26 cellular contexts compared by ENCODE assay signal in the genomic region with DNA sequence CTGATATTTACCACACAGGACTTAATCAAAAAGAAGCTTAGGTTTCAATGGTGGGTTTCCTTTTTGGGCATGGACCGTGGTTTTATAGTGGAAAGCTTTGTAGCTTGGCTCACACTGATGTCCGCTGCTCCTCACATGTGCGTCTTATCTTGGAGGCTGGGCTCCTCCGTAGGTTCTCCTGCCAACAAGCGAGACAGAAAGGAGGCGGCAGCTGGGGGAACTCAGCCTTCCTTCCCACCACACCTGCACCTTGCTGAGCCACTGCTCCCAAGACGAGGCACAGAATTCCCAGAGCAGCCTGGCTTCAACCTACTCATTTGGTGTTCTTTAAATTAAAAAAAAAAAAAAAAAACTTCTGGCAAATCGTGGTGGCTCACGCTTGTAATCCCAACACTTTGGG.
"Had no signal": no experiment of that assay in that cellular context is flagged by ENCODE, and none has a peak within 500 bp of the region (broad histone marks: within the 10 kb centered on the region; RNA-seq: fewer than 3 reads in every experiment).

No MANE protein-coding gene starts in this region.

- H3K4me1 ChIP-seq: prostate gland, transverse colon had no signal

- H3K9me3 ChIP-seq: heart right ventricle, mucosa of descending colon, prostate gland, right atrium auricular region, transverse colon, vagina had no signal

- ATAC-seq: esophagus mucosa; heart right ventricle; left ventricle myocardium superior; mucosa of descending colon; naive thymus-derived CD4-positive, alpha-beta T cell; sciatic nerve; stimulated activated memory B cell treated with anti-CD40 and anti-IgM and Interleukin-4, amounts not matched to agents 10 μg/mL and 1 μg/mL and 100 μg/mL, for 72 hours; stimulated activated naive CD8-positive, alpha-beta T cell treated with anti-CD3 and anti-CD28 coated beads, Interleukin-15, Interleukin-2, amounts not matched to agents 100 U/mL and 50 U/mL, for 24 hours had no signal

- H3K27me3 ChIP-seq: heart right ventricle, neural progenitor cell, right atrium auricular region, transverse colon, vagina had no signal

- H3K4me3 ChIP-seq: heart right ventricle, lung, mucosa of descending colon, neural progenitor cell, prostate gland, right atrium auricular region, transverse colon, vagina had no signal

- H3K4me2 ChIP-seq: neural progenitor cell had no signal

- DNase-seq: cerebellar nuclear complex; effector CD8-positive, alpha-beta T cell; endodermal cell; foreskin melanocyte; glutamatergic neuron; heart right ventricle; hippocampal formation; immature natural killer cell; kidney glomerular epithelial cell; left ventricle myocardium superior; mucosa of descending colon; naive thymus-derived CD4-positive, alpha-beta T cell; nucleus accumbens; stimulated activated CD4-positive, alpha-beta T cell treated with anti-CD3 and anti-CD28 coated beads, Interleukin-2, amount 100 ng/mL, for 24 hours; stimulated activated CD4-positive, alpha-beta T cell treated with anti-CD3 and anti-CD28 coated beads, Interleukin-4, amount 100 ng/mL, for 24 hours; stimulated activated naive CD8-positive, alpha-beta T cell treated with anti-CD3 and anti-CD28 coated beads, Interleukin-15, Interleukin-2, amounts not matched to agents 100 U/mL and 50 U/mL, for 24 hours; transverse colon had no signal

- H3K9ac ChIP-seq: neural progenitor cell had no signal

- H3K27ac ChIP-seq: epithelial cell of prostate, heart right ventricle, neural progenitor cell, prostate gland, right atrium auricular region, transverse colon, vagina had no signal

- H2AFZ ChIP-seq: neural progenitor cell had no signal

- H3K36me3 ChIP-seq: heart right ventricle, neural progenitor cell, prostate gland, right atrium auricular region, transverse colon, vagina had no signal
